Comparison of ENCODE assay signal across 18 cellular contexts in the genomic region with DNA sequence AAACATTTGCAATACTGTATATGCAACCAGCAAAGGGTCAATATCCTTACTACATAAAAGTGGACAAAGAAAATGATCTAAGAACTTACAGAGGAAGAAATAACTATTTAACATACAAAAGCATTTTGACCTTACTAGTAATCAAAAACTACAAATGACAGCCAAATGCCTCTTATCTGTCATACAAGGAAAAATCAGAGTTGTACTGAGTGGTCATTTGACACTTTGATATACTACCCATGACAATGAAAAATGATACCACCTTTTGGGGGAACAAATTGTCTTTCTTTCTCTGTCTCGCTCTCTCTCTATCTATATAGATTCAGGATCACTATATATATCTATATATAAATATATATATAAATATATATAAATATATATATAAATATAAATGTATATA.
"Had no signal": no experiment of that assay in that cellular context is flagged by ENCODE, and none has a peak within 500 bp of the region (broad histone marks: within the 10 kb centered on the region; RNA-seq: fewer than 3 reads in every experiment).

No MANE protein-coding gene starts in this region.

- H3K4me3 ChIP-seq: coronary artery, heart right ventricle, ovary, psoas muscle, right atrium auricular region, spleen, testis, uterus had no signal

- H3K27me3 ChIP-seq: heart right ventricle, neutrophil, ovary, right atrium auricular region, spleen, testis, uterus had no signal

- H3K27ac ChIP-seq: coronary artery, heart right ventricle, neutrophil, ovary, psoas muscle, right atrium auricular region, spleen, testis, uterus had no signal

- H3K4me1 ChIP-seq: psoas muscle, testis, uterus had no signal

- ATAC-seq: psoas muscle had no signal

- H3K9me3 ChIP-seq: neutrophil, ovary, psoas muscle, right atrium auricular region, spleen, testis, uterus had no signal

- H3K36me3 ChIP-seq: heart right ventricle, neutrophil, ovary, right atrium auricular region, spleen, uterus had no signal

- DNase-seq: activated effector memory CD4-positive, alpha-beta T cell treated with Interleukin-2 at 50 U/mL for 16 hours; activated naive CD8-positive, alpha-beta T cell treated with anti-CD3 and anti-CD28 coated beads, Interleukin-2, amount 10 ng/mL, durations not matched to agents 7 days and 5 days; activated T-cell treated with anti-CD3 and anti-CD28 coated beads, Interleukin-2, amount 50 U/mL, for 72 hours; amygdala; cerebellar nuclear complex; heart right ventricle; islet precursor cell; left cardiac atrium; ovary; psoas muscle; spleen; stimulated activated CD4-positive, alpha-beta T cell treated with anti-CD3 and anti-CD28 coated beads, Interleukin-4, amount 100 ng/mL, for 1 hour; testis; trophoblast cell; uterus had no signal
